ENCODE assay signal across 16 cellular contexts in the genomic region with DNA sequence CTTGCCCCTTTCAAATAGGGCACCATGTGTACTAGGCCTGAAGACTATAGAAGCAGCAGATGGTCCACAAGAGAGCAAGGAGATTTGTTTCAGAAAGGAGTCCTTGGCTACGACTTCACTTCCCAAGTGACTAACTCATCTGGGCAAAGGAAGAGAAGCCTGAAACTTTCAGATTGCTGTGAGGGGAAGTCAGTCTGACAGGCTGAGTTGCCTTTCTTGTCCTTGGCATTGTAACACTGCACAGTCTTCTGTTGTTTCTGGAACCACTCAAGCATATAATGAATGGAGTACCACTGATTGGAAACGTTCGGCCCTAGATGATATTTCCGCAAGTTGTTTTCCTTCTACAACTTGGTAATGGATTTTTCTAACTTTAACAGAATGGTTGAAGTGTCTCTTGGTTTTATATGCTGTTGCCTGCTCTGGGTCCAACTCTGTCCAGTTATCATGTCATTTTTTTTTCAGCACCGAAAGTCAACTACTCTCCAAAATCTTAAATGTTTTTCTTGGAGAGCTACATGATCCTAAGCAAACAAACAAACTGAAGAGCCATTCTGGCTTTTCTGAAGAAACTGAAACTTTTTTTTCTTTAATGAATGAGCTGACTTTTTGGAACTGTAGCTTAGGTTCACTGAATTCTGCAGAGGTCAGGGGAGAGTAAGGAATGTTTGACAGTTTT.
A peak's percentile ranks its signal among the peaks of the same experiment; 100 is the strongest.
DNase-seq lines count a peak whose midpoint lies in the region; ATAC-seq and TF ChIP-seq lines count a peak whose summit lies in the region.
"Had no signal": no experiment of that assay in that cellular context is flagged by ENCODE, and none has a peak within 500 bp of the region (broad histone marks: within the 10 kb centered on the region; RNA-seq: fewer than 3 reads in every experiment).

No MANE protein-coding gene starts in this region.

- H3K4me3 ChIP-seq in MG63 (peak overlapping the region; percentile 8; the same call in 1 of the 2 replicates), cardiac fibroblast (replicated peaks in 1 of 2; ENCODE audit: low read depth in 2 of 2, low read length in 2 of 2) (no peak overlapping the region)
- H3K4me3 ChIP-seq: coronary artery, right lobe of liver had no signal

- no peak for ATAC-seq in T-helper 17 cell
- ATAC-seq: foreskin keratinocyte; right lobe of liver; stimulated activated naive CD8-positive, alpha-beta T cell treated with anti-CD3 and anti-CD28 coated beads, Interleukin-15, Interleukin-2, amounts not matched to agents 100 U/mL and 50 U/mL, for 24 hours had no signal

- H3K27me3 Mint-ChIP-seq in T-helper 17 cell (no peaks in the 10 kb centered on the region), glutamatergic neuron (ENCODE audit: unreplicated experiment) (no peaks in the 10 kb centered on the region)
- H3K27me3 Mint-ChIP-seq: activated naive CD8-positive, alpha-beta T cell treated with anti-CD3 and anti-CD28 coated beads, Interleukin-2, amount 10 ng/mL, durations not matched to agents 7 days and 5 days; CD4-positive, alpha-beta T cell had no signal

- no peaks in the 10 kb centered on the region for H3K36me3 Mint-ChIP-seq in T-helper 17 cell (ENCODE audit: low read depth)
- H3K36me3 Mint-ChIP-seq in glutamatergic neuron (ENCODE audit: unreplicated experiment): no peaks in the 10 kb centered on the region
- H3K36me3 Mint-ChIP-seq: activated naive CD8-positive, alpha-beta T cell treated with anti-CD3 and anti-CD28 coated beads, Interleukin-2, amount 10 ng/mL, durations not matched to agents 7 days and 5 days had no signal

- H3K27me3 ChIP-seq in MG63: no peaks in the 10 kb centered on the region
- H3K27me3 ChIP-seq: foreskin keratinocyte, right lobe of liver had no signal

- DNase-seq in MG63 (peak; percentile 73), cardiac fibroblast (ENCODE audit: low read depth in 2 of 2) (peak; percentile 50 to 73), kidney glomerular epithelial cell (lab: John Stamatoyannopoulos, UW) (peak; percentile 23), stromal cell of bone marrow (ENCODE audit: low read depth) (peak; percentile 70), T-helper 17 cell (no peak), glutamatergic neuron (no peak)
- no peak for DNase-seq in stimulated activated CD4-positive, alpha-beta T cell treated with anti-CD3 and anti-CD28 coated beads, Interleukin-2, amount 100 ng/mL, for 48 hours
- DNase-seq in effector CD8-positive, alpha-beta T cell (lab: John Stamatoyannopoulos, UW): no peak
- DNase-seq: activated naive CD8-positive, alpha-beta T cell treated with anti-CD3 and anti-CD28 coated beads, Interleukin-2, amount 10 ng/mL, durations not matched to agents 7 days and 5 days; CD4-positive, alpha-beta T cell; foreskin keratinocyte; NCI-H1417 treated with DMSO at 0.1 percent for 48 hours; NCI-H510A treated with DMSO at 0.1 percent for 48 hours; right lobe of liver; stimulated activated naive CD8-positive, alpha-beta T cell treated with anti-CD3 and anti-CD28 coated beads, Interleukin-15, Interleukin-2, amounts not matched to agents 100 U/mL and 50 U/mL, for 24 hours had no signal

- no peaks in the 10 kb centered on the region for H3K9me3 ChIP-seq in MG63
- H3K9me3 ChIP-seq in T-helper 17 cell (ENCODE audit: control insufficient read depth, low read length, poor library complexity, severe bottlenecking): no peaks in the 10 kb centered on the region
- H3K9me3 ChIP-seq: right lobe of liver had no signal

- H3K36me3 ChIP-seq in MG63: no peaks in the 10 kb centered on the region
- H3K36me3 ChIP-seq: right lobe of liver had no signal

- TF ChIP-seq CTCF in cardiac fibroblast (IDR thresholded peaks at IDR 0.05; ENCODE audit: low read depth, low read length) (no peak), glutamatergic neuron (IDR thresholded peaks at IDR 0.05; ENCODE audit: partially characterized antibody, unreplicated experiment) (no peak)

- no peak overlapping the region for H3K27ac Mint-ChIP-seq in T-helper 17 cell
- no peak overlapping the region for H3K27ac Mint-ChIP-seq in glutamatergic neuron (ENCODE audit: unreplicated experiment)
- H3K27ac Mint-ChIP-seq: activated naive CD8-positive, alpha-beta T cell treated with anti-CD3 and anti-CD28 coated beads, Interleukin-2, amount 10 ng/mL, durations not matched to agents 7 days and 5 days; CD4-positive, alpha-beta T cell had no signal

- no peaks in the 10 kb centered on the region for H3K9me3 Mint-ChIP-seq in glutamatergic neuron (ENCODE audit: unreplicated experiment)
- H3K9me3 Mint-ChIP-seq: activated naive CD8-positive, alpha-beta T cell treated with anti-CD3 and anti-CD28 coated beads, Interleukin-2, amount 10 ng/mL, durations not matched to agents 7 days and 5 days; CD4-positive, alpha-beta T cell had no signal

- H3K4me3 Mint-ChIP-seq in T-helper 17 cell (no peak overlapping the region), glutamatergic neuron (ENCODE audit: unreplicated experiment) (no peak overlapping the region)
- H3K4me3 Mint-ChIP-seq: activated naive CD8-positive, alpha-beta T cell treated with anti-CD3 and anti-CD28 coated beads, Interleukin-2, amount 10 ng/mL, durations not matched to agents 7 days and 5 days; CD4-positive, alpha-beta T cell had no signal

- H3K4me1 Mint-ChIP-seq in T-helper 17 cell (no peaks in the 10 kb centered on the region), glutamatergic neuron (ENCODE audit: low read depth, unreplicated experiment) (no peaks in the 10 kb centered on the region)
- H3K4me1 Mint-ChIP-seq: activated naive CD8-positive, alpha-beta T cell treated with anti-CD3 and anti-CD28 coated beads, Interleukin-2, amount 10 ng/mL, durations not matched to agents 7 days and 5 days had no signal

Comparison
In these comparisons a context has a peak if more than half of its experiments do, and no peak if none do; other contexts are left out.
1. DNase-seq: peak in MG63 (single experiment), cardiac fibroblast (2 of 2), kidney glomerular epithelial cell (single experiment) and stromal cell of bone marrow (single experiment); none in T-helper 17 cell (0 of 3), glutamatergic neuron (single experiment), stimulated activated CD4-positive, alpha-beta T cell treated with anti-CD3 and anti-CD28 coated beads, Interleukin-2, amount 100 ng/mL, for 48 hours (0 of 2) and effector CD8-positive, alpha-beta T cell (single experiment).